In genomic region chr6:84762220-84762940, GRCh38 we compare ENCODE assay signal across 8 cellular contexts. TPM values are rescaled to one million over a fixed set of nuclear protein-coding genes. Genes with fewer than 3 reads are reported as not detected.
DNase-seq lines count a peak whose midpoint lies in the region; ATAC-seq and TF ChIP-seq lines count a peak whose summit lies in the region.

No MANE protein-coding gene starts in this region.

- peaks cover 24% of the 10 kb centered on the region for H3F3A ChIP-seq in GM23248 (ENCODE audit: insufficient read depth)

- intact Hi-C loops in left cardiac atrium (cut with DNase I), result no loop called here

- H3K27me3 ChIP-seq in GM23248 (replicated peaks; ENCODE audit: insufficient read depth), result no peaks in the 10 kb centered on the region

- H3K9me3 ChIP-seq in GM23248 (ENCODE audit: low read depth), result no peaks in the 10 kb centered on the region

- H3K4me3 ChIP-seq in GM23248 (peak overlapping the region; percentile 91), skeletal muscle cell (ENCODE audit: low read depth, low read length) (peak overlapping the region; percentile 66)

- H3K36me3 ChIP-seq in GM23248 (ENCODE audit: low read depth), result peaks cover 11% of the 10 kb centered on the region; the same call in 1 of the 2 replicates

- peak overlapping the region; percentile 95 for H3K9ac ChIP-seq in GM23248

- H3K79me2 ChIP-seq in GM23248 (ENCODE audit: insufficient read depth), result peaks cover 56% of the 10 kb centered on the region

- WGBS in GM23248 (ENCODE audit: low coverage in 1 of 2, low lambda C conversion rate in 2 of 2, missing lambda C conversion rate in 2 of 2), 2 experiments, result 0 to 1% methylated on average over 32 to 34 of the region's 36 CpGs

- DNase-seq in GM23248 (peak; percentile 78), left cardiac atrium (peak; percentile 39), skeletal muscle cell (ENCODE audit: low read depth) (no peak), middle frontal gyrus (ENCODE audit: extremely low spot score, low spot score) (no peak)

- ATAC-seq in SK-N-SH treated with all-trans-retinoic acid at 6 μM for 48 hours, result peak; percentile 25
- ATAC-seq in left cardiac atrium, result no peak
- no peak for ATAC-seq in GM21367 (IDR thresholded peaks at IDR 0.05; ENCODE audit: unreplicated experiment)
- no peak for ATAC-seq in HG02981 (IDR thresholded peaks at IDR 0.05; ENCODE audit: unreplicated experiment)
- ATAC-seq in HG03097 (IDR thresholded peaks at IDR 0.05; ENCODE audit: low FRiP score, unreplicated experiment), result no peak

- H3K4me2 ChIP-seq in GM23248 (ENCODE audit: unreplicated experiment), result peak overlapping the region; percentile 93

- peak overlapping the region; percentile 93 for H3K27ac ChIP-seq in GM23248

- H3K9me2 ChIP-seq in GM23248 (ENCODE audit: insufficient read depth), result no peaks in the 10 kb centered on the region

- in situ Hi-C loops in GM23248 (cut with MboI), result loop anchor here (25.0 kb wide), 2 partner anchors 725 to 875 kb away; no protein-coding TSS in a partner anchor

- peak overlapping the region; percentile 87 for H2AFZ ChIP-seq in GM23248

- no peaks in the 10 kb centered on the region for H4K20me1 ChIP-seq in GM23248 (ENCODE audit: insufficient read depth)

- peaks cover 32% of the 10 kb centered on the region for H3K4me1 ChIP-seq in GM23248 (ENCODE audit: insufficient read depth)

TF ChIP-seq in SK-N-SH treated with all-trans-retinoic acid at 6 μM for 48 hours, 23 proteins besides CTCF, POLR2A, EP300 and RAD21:
- TF ChIP-seq PPARA (CRISPR knock-in tag; IDR thresholded peaks at IDR 0.05; ENCODE audit: borderline replicate concordance) (no peak), ZC3H10 (CRISPR knock-in tag; IDR thresholded peaks at IDR 0.05) (no peak), ESRRG (CRISPR knock-in tag; IDR thresholded peaks at IDR 0.05) (no peak), ZFP3 (CRISPR knock-in tag; IDR thresholded peaks at IDR 0.05) (no peak), PATZ1 (CRISPR knock-in tag; IDR thresholded peaks at IDR 0.05; ENCODE audit: borderline replicate concordance) (no peak), ZNF565 (CRISPR knock-in tag; conservative IDR thresholded peaks at IDR 0.05; ENCODE audit: low read depth) (no peak)

RNA-seq across cellular contexts. Expression of gene TBX18, which starts 2.0 kb away (rescaled TPM):
- 13.5 and 16.2 TPM in 2 replicates for total RNA-seq in GM23248 (2014; rRNA removed; shearing (Covaris generic))
- polyA plus RNA-seq in GM23248 (2016; fragmentation: Nextera tagmentation; extraction: Ambion mirVana), result 5.1 and 5.7 TPM in 2 replicates
- 10 to 100 TPM; 10.1 to 19.4 TPM for total RNA-seq in left cardiac atrium

Comparison
In these comparisons a context has a peak if more than half of its experiments do, and no peak if none do; other contexts are left out.
1. DNase-seq: peak in GM23248 (single experiment) and left cardiac atrium (single experiment); none in skeletal muscle cell (single experiment) and middle frontal gyrus (single experiment).